In genomic region chrX:134685662-134686061, GRCh38 we compare ENCODE assay signal across 22 cellular contexts. TPM values are rescaled to one million over a fixed set of nuclear protein-coding genes. Genes with fewer than 3 reads are reported as not detected.
DNase-seq lines count a peak whose midpoint lies in the region; TF ChIP-seq lines count a peak whose summit lies in the region.
"Had no signal": no experiment of that assay in that cellular context is flagged by ENCODE, and none has a peak within 500 bp of the region (broad histone marks: within the 10 kb centered on the region; RNA-seq: fewer than 3 reads in every experiment).

No MANE protein-coding gene starts in this region.

- H3K36me3 ChIP-seq in mammary epithelial cell (ENCODE audit: insufficient read depth, low read length) = no peaks in the 10 kb centered on the region
- no peaks in the 10 kb centered on the region for H3K36me3 ChIP-seq in SK-N-SH (replicated peaks in 1 of 2; ENCODE audit: control insufficient read depth in 1 of 2, insufficient read depth in 2 of 2, low read length in 1 of 2)
- H3K36me3 ChIP-seq: esophagus muscularis mucosa, thoracic aorta had no signal

- no peaks in the 10 kb centered on the region for H4K20me1 ChIP-seq in mammary epithelial cell (ENCODE audit: insufficient read depth, low read length)
- no peaks in the 10 kb centered on the region for H4K20me1 ChIP-seq in SK-N-SH (ENCODE audit: insufficient read depth)

- H3K4me3 ChIP-seq in mammary epithelial cell (replicated peaks in 1 of 3; ENCODE audit: insufficient read depth in 1 of 3, low read depth in 2 of 3, low read length in 3 of 3) = no peak overlapping the region
- no peak overlapping the region for H3K4me3 ChIP-seq in SK-N-SH (ENCODE audit: low read depth in 2 of 2, low read length in 1 of 2)
- no peak overlapping the region for H3K4me3 ChIP-seq in fibroblast of pulmonary artery (replicated peaks; ENCODE audit: low read depth, low read length)
- H3K4me3 ChIP-seq: esophagus muscularis mucosa, thoracic aorta had no signal

- no TSS peak for BruUV-seq in MCF 10A (replicated peaks; lab: Mats Ljungman, UMichigan)
- BruUV-seq in mammary epithelial cell (replicated peaks; lab: Mats Ljungman, UMichigan) = no TSS peak

- DNase-seq in MCF 10A (ENCODE audit: unreplicated experiment) (no peak), mammary epithelial cell (no peak), SK-N-SH (no peak), fibroblast of pulmonary artery (ENCODE audit: low read depth) (peak; percentile 41), retina (no peak), CD14-positive monocyte (ENCODE audit: low spot score) (no peak)
- DNase-seq in activated CD4-positive, alpha-beta T cell treated with anti-CD3 and anti-CD28 coated beads, Interleukin-2, amount 50 U/mL, for 1 hour = no peak
- DNase-seq in stimulated activated CD4-positive, alpha-beta T cell treated with anti-CD3 and anti-CD28 coated beads, Interleukin-4, amount 100 ng/mL, for 4 hours = no peak
- DNase-seq: activated CD4-positive, alpha-beta T cell treated with anti-CD3 and anti-CD28 coated beads for 1 hour; amniotic stem cell; CD4-positive, CD25-positive, alpha-beta regulatory T cell; DND-41; kidney glomerular epithelial cell; NCI-H1417; NCI-H82; stimulated activated CD4-positive, alpha-beta T cell treated with anti-CD3 and anti-CD28 coated beads, Interleukin-12 subunit alpha, Interleukin-12 subunit beta, amount 100 ng/mL, for 4 hours had no signal

- POLR2A ChIA-PET in MCF 10A (lab: Yijun Ruan, JAX) (interaction anchor here (0.6 to 1.3 kb wide), 7 partner anchors 10 to 133 kb away, joined by 3 to 7 read pairs (median 4); partner anchors contain the start of gene PLAC1), SK-N-SH (lab: Yijun Ruan, JAX) (no interaction called here)

- 84% methylated on average over 5 of the region's 5 CpGs for WGBS in mammary epithelial cell (ENCODE audit: low coverage, missing lambda C conversion rate)
- 17% methylated on average over 5 of the region's 5 CpGs for WGBS in SK-N-SH (ENCODE audit: low lambda C conversion rate)

- no peak overlapping the region for H3K9ac ChIP-seq in mammary epithelial cell (ENCODE audit: insufficient read depth, low read length)
- H3K9ac ChIP-seq in SK-N-SH = peak overlapping the region; percentile 40; the same call in 1 of the 2 replicates

- H3K4me1 ChIP-seq in mammary epithelial cell (ENCODE audit: insufficient read depth, low read length) (peaks cover 35% of the 10 kb centered on the region), SK-N-SH (ENCODE audit: control insufficient read depth in 1 of 2, insufficient read depth in 2 of 2, low read depth in 1 of 2, low read length in 1 of 2) (peaks cover 17% of the 10 kb centered on the region in 2 experiments)
- H3K4me1 ChIP-seq: esophagus muscularis mucosa had no signal

- H3K27me3 Mint-ChIP-seq in MCF 10A (ENCODE audit: insufficient read depth, unreplicated experiment) (peaks cover 22% of the 10 kb centered on the region), CD14-positive monocyte (ENCODE audit: low read depth in 3 of 3) (peaks cover 0 to 3% (median 0%) of the 10 kb centered on the region in 3 donors)
- H3K27me3 Mint-ChIP-seq: central memory CD8-positive, alpha-beta T cell had no signal

- H3K27me3 ChIP-seq in mammary epithelial cell (ENCODE audit: insufficient read depth, low read length) (no peaks in the 10 kb centered on the region), SK-N-SH (ENCODE audit: insufficient read depth) (no peaks in the 10 kb centered on the region)
- H3K27me3 ChIP-seq: esophagus muscularis mucosa had no signal

- H3K27ac Mint-ChIP-seq in MCF 10A (ENCODE audit: low read depth, unreplicated experiment) = peak overlapping the region; percentile 76
- H3K27ac Mint-ChIP-seq in CD14-positive monocyte = no peak overlapping the region
- H3K27ac Mint-ChIP-seq: CD4-positive, CD25-positive, alpha-beta regulatory T cell; memory B cell; natural killer cell treated with Interleukin-12 subunit alpha and Interleukin-12 subunit beta and Interleukin-15 and Interleukin-18, amount 100 ng/mL, for 72 hours had no signal

- H3K79me2 ChIP-seq in mammary epithelial cell (ENCODE audit: insufficient read depth, low read length) = no peaks in the 10 kb centered on the region
- no peaks in the 10 kb centered on the region for H3K79me2 ChIP-seq in SK-N-SH (ENCODE audit: insufficient read depth)

- H2AFZ ChIP-seq in mammary epithelial cell (ENCODE audit: low read depth, low read length) = no peak overlapping the region
- H2AFZ ChIP-seq in SK-N-SH (ENCODE audit: low read depth) = no peak overlapping the region

- in situ Hi-C loops in mammary epithelial cell (cut with MboI; ENCODE audit: low sequenced_read_pairs in 2 of 2) = no loop called here

- H3F3A ChIP-seq in SK-N-SH (replicated peaks; ENCODE audit: insufficient read depth) = peaks cover 25% of the 10 kb centered on the region

- H3K36me3 Mint-ChIP-seq in MCF 10A (ENCODE audit: insufficient read depth, unreplicated experiment) (no peaks in the 10 kb centered on the region), CD14-positive monocyte (no peaks in the 10 kb centered on the region)
- H3K36me3 Mint-ChIP-seq: CD4-positive, CD25-positive, alpha-beta regulatory T cell; memory B cell; natural killer cell treated with Interleukin-12 subunit alpha and Interleukin-12 subunit beta and Interleukin-15 and Interleukin-18, amount 100 ng/mL, for 72 hours had no signal

- H3K9me2 ChIP-seq in SK-N-SH = no peaks in the 10 kb centered on the region

- H3K27ac ChIP-seq in mammary epithelial cell (ENCODE audit: insufficient read depth, low read depth, low read length) (no peak overlapping the region), SK-N-SH (ENCODE audit: low read depth in 2 of 2, low read length in 1 of 2) (peak overlapping the region; percentile 88 to 92; a peak in 3 of 4 replicates)
- H3K27ac ChIP-seq: esophagus muscularis mucosa, thoracic aorta had no signal

- H3K9me3 ChIP-seq in mammary epithelial cell (replicated peaks; ENCODE audit: insufficient read depth, low read length) (no peaks in the 10 kb centered on the region), SK-N-SH (no peaks in the 10 kb centered on the region)
- H3K9me3 ChIP-seq: esophagus muscularis mucosa, thoracic aorta had no signal

- H3K9me3 Mint-ChIP-seq in MCF 10A (ENCODE audit: unreplicated experiment) (no peaks in the 10 kb centered on the region), CD14-positive monocyte (peaks cover 0 to 2% (median 0%) of the 10 kb centered on the region in 7 donors)
- H3K9me3 Mint-ChIP-seq: central memory CD8-positive, alpha-beta T cell; memory B cell; natural killer cell treated with Interleukin-12 subunit alpha and Interleukin-12 subunit beta and Interleukin-15 and Interleukin-18, amount 100 ng/mL, for 72 hours had no signal

- TF ChIP-seq EP300 in SK-N-SH (IDR thresholded peaks at IDR 0.05; ENCODE audit: borderline replicate concordance in 1 of 2, low read depth in 1 of 2, low read length in 1 of 2) = peak; percentile 81 to 99

- dilution Hi-C loops in mammary epithelial cell (cut with HindIII; ENCODE audit: low sequenced_read_pairs) = no loop called here

- no peak overlapping the region for H3K4me3 Mint-ChIP-seq in MCF 10A (ENCODE audit: unreplicated experiment)
- H3K4me3 Mint-ChIP-seq in CD14-positive monocyte = no peak overlapping the region
- H3K4me3 Mint-ChIP-seq: CD4-positive, CD25-positive, alpha-beta regulatory T cell; central memory CD8-positive, alpha-beta T cell; memory B cell; natural killer cell treated with Interleukin-12 subunit alpha and Interleukin-12 subunit beta and Interleukin-15 and Interleukin-18, amount 100 ng/mL, for 72 hours had no signal

- no peak for TF ChIP-seq CTCF in MCF 10A (IDR thresholded peaks at IDR 0.05; ENCODE audit: unreplicated experiment)
- TF ChIP-seq CTCF in mammary epithelial cell (conservative IDR thresholded peaks at IDR 0.05 in 1 of 2, IDR thresholded peaks at IDR 0.05 in 1 of 2; ENCODE audit: extremely low read depth in 1 of 2, insufficient read depth in 1 of 2, low read depth in 1 of 2, low read length in 2 of 2) = no peak
- TF ChIP-seq CTCF in SK-N-SH (IDR thresholded peaks at IDR 0.05) = no peak
- TF ChIP-seq CTCF in fibroblast of pulmonary artery (IDR thresholded peaks at IDR 0.05; ENCODE audit: low read length, missing control alignments) = no peak
- no peak for TF ChIP-seq CTCF in CD14-positive monocyte (IDR thresholded peaks at IDR 0.05)

- H3K4me1 Mint-ChIP-seq in MCF 10A (ENCODE audit: insufficient read depth, unreplicated experiment) (peaks cover 34% of the 10 kb centered on the region), CD14-positive monocyte (no peaks in the 10 kb centered on the region)
- H3K4me1 Mint-ChIP-seq: CD4-positive, CD25-positive, alpha-beta regulatory T cell; central memory CD8-positive, alpha-beta T cell; memory B cell had no signal

- TF ChIP-seq RAD21 in SK-N-SH (IDR thresholded peaks at IDR 0.05; ENCODE audit: low read length) = no peak

- H3K4me2 ChIP-seq in mammary epithelial cell (ENCODE audit: insufficient read depth, low read depth, low read length) (no peak overlapping the region), SK-N-SH (peak overlapping the region; percentile 19; the same call in 1 of the 2 replicates)

- intact Hi-C loops in MCF 10A (cut with micrococcal nuclease) = no loop called here
- intact Hi-C loops in mammary epithelial cell (cut with micrococcal nuclease) = no loop called here
- intact Hi-C loops in CD14-positive monocyte (cut with micrococcal nuclease) = no loop called here

- CTCF ChIA-PET in MCF 10A (lab: Yijun Ruan, JAX) = interaction anchor here (1.1 to 1.3 kb wide), 3 partner anchors 9 to 97 kb away, joined by 3 to 7 read pairs (median 7); no protein-coding TSS in a partner anchor
- CTCF ChIA-PET in mammary epithelial cell (lab: Charles Lee; ENCODE audit: low non-redundant PET) = no interaction called here
- CTCF ChIA-PET in SK-N-SH (lab: Yijun Ruan, JAX) = no interaction called here

TF ChIP-seq in SK-N-SH, 30 proteins besides CTCF, POLR2A, EP300 and RAD21 (continues in another document):
- TF ChIP-seq CHD2 (IDR thresholded peaks at IDR 0.05; ENCODE audit: low read length, partially characterized antibody) (no peak), MXI1 (IDR thresholded peaks at IDR 0.05; ENCODE audit: low read depth, low read length) (no peak), FOSL2 (IDR thresholded peaks at IDR 0.05; ENCODE audit: borderline replicate concordance, low read depth) (peak; percentile 85; the same call in 1 of the 2 replicates), GATA2 (CRISPR knock-in tag; IDR thresholded peaks at IDR 0.05) (no peak), FOXJ3 (CRISPR knock-in tag; IDR thresholded peaks at IDR 0.05) (no peak), NRF1 (IDR thresholded peaks at IDR 0.05; ENCODE audit: low read depth, low read length) (no peak)

RNA-seq across cellular contexts. Expression of gene PLAC1, which starts 27.4 kb away (rescaled TPM):
- total RNA-seq in MCF 10A (2022) (0.83 and 0.91 TPM in 2 replicates), mammary epithelial cell (under 1 TPM; 0.42 to 0.50 TPM)
- polyA plus RNA-seq in mammary epithelial cell (1.0 TPM), SK-N-SH (2012; rRNA removed) (50.9 and 72.3 TPM in 2 replicates), CD14-positive monocyte (not detected)
- polyA minus RNA-seq in mammary epithelial cell = not detected
- polyA plus RNA-seq in SK-N-SH (2012; cell fraction: cytosol; rRNA removed) = 43.2 and 53.1 TPM in 2 replicates
- 19.3 and 28.0 TPM in 2 replicates for polyA plus RNA-seq in SK-N-SH (2012; cell fraction: nucleus; rRNA removed)
- total RNA-seq: CD4-positive, CD25-positive, alpha-beta regulatory T cell; esophagus muscularis mucosa; HT-29; natural killer cell treated with Interleukin-12 subunit alpha and Interleukin-12 subunit beta and Interleukin-15 and Interleukin-18, amount 100 ng/mL, for 72 hours; thoracic aorta had no signal
- polyA plus RNA-seq: CD4-positive, CD25-positive, alpha-beta regulatory T cell had no signal

Comparison
In these comparisons a context has a peak if more than half of its experiments do, and no peak if none do; other contexts are left out.
1. RNA of gene PLAC1, which starts 27.4 kb away (polyA plus RNA-seq): 19.3 to 72.3 TPM in SK-N-SH; 1.0 TPM in mammary epithelial cell (single experiment) and not detected in CD14-positive monocyte; every median in the first group is over 10 times any median in the second.